1 cellular context compared by ENCODE assay signal in genomic region chr1:209884665-209885117, GRCh38.
TF ChIP-seq lines count a peak whose summit lies in the region.

No MANE protein-coding gene starts in this region.

TF ChIP-seq in HEK293, 187 proteins besides CTCF, POLR2A, EP300 and RAD21 (continued from another document):
- TF ChIP-seq SALL2 (tag by site-specific recombination; IDR thresholded peaks at IDR 0.05; ENCODE audit: borderline replicate concordance) (no peak), ZFP37 (tag by site-specific recombination; IDR thresholded peaks at IDR 0.05) (0 out of 2 replicates have a peak, but pooled peaks have one; percentile 53)
